23 cellular contexts compared by ENCODE assay signal in the genomic region with DNA sequence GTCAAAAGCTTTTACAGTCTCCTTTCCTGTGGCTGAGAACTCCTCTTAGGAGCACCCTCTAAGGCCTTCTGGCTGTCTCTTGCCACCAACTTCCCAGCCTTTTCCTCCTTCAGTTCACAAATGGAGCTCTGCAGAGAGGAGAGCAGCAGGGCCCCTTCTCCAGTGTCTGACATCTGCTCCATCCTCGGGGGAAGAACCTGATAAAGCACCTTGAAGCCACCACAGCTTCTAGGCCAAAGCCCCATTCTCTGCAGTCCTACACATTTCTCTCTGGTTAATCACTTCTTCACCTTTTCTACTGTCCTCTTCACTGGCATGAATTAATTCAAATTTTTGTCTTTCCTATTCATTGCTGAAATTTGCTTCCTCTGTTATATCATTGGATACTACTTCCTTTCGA.
"Had no signal": no experiment of that assay in that cellular context is flagged by ENCODE, and none has a peak within 500 bp of the region (broad histone marks: within the 10 kb centered on the region; RNA-seq: fewer than 3 reads in every experiment).

No MANE protein-coding gene starts in this region.

- H3K4me3 Mint-ChIP-seq: natural killer cell; neural crest cell; stimulated activated naive B cell treated with anti-CD40 and anti-IgM and Interleukin-4, amounts not matched to agents 10 μg/mL and 1 μg/mL and 100 μg/mL, for 72 hours; stimulated activated naive CD8-positive, alpha-beta T cell treated with anti-CD3 and anti-CD28 coated beads, Interleukin-15, amount 100 ng/mL, for 72 hours had no signal

- H3K4me3 ChIP-seq: esophagus muscularis mucosa, gastrocnemius medialis, heart right ventricle, mucosa of descending colon, ovary, right atrium auricular region, sigmoid colon, skin epidermis, testis, tibial nerve, upper lobe of right lung, vagina had no signal

- H3K9me3 ChIP-seq: esophagus muscularis mucosa, gastrocnemius medialis, heart right ventricle, mucosa of descending colon, ovary, right atrium auricular region, sigmoid colon, testis, tibial nerve, upper lobe of right lung, vagina had no signal

- ATAC-seq: gastrocnemius medialis; heart right ventricle; mucosa of descending colon; natural killer cell; stimulated activated naive B cell treated with anti-CD40 and anti-IgM and Interleukin-4, amounts not matched to agents 10 μg/mL and 1 μg/mL and 100 μg/mL, for 72 hours; stimulated activated naive CD8-positive, alpha-beta T cell treated with anti-CD3 and anti-CD28 coated beads, Interleukin-15, amount 100 ng/mL, for 72 hours; upper lobe of right lung had no signal

- DNase-seq: effector memory CD4-positive, alpha-beta T cell; gastrocnemius medialis; heart right ventricle; hypothalamus; kidney glomerular epithelial cell; mucosa of descending colon; natural killer cell; nucleus accumbens; ovary; sigmoid colon; stimulated activated CD4-positive, alpha-beta T cell treated with anti-CD3 and anti-CD28 coated beads, Interleukin-2, amount 100 ng/mL, for 24 hours; stimulated activated CD4-positive, alpha-beta T cell treated with anti-CD3 and anti-CD28 coated beads, Interleukin-4, amount 100 ng/mL, for 4 hours; stimulated activated naive B cell treated with anti-CD40 and anti-IgM and Interleukin-4, amounts not matched to agents 10 μg/mL and 1 μg/mL and 100 μg/mL, for 72 hours; stimulated activated naive CD8-positive, alpha-beta T cell treated with anti-CD3 and anti-CD28 coated beads, Interleukin-15, amount 100 ng/mL, for 72 hours; testis; upper lobe of right lung had no signal

- H3K27ac Mint-ChIP-seq: natural killer cell; stimulated activated naive B cell treated with anti-CD40 and anti-IgM and Interleukin-4, amounts not matched to agents 10 μg/mL and 1 μg/mL and 100 μg/mL, for 72 hours; stimulated activated naive CD8-positive, alpha-beta T cell treated with anti-CD3 and anti-CD28 coated beads, Interleukin-15, amount 100 ng/mL, for 72 hours had no signal

- H3K27ac ChIP-seq: epithelial cell of prostate, esophagus muscularis mucosa, gastrocnemius medialis, heart right ventricle, ovary, right atrium auricular region, sigmoid colon, skin epidermis, testis, tibial nerve, upper lobe of right lung, vagina had no signal

- H3K4me1 ChIP-seq: esophagus muscularis mucosa, gastrocnemius medialis, heart right ventricle, right atrium auricular region, sigmoid colon, testis, tibial nerve, upper lobe of right lung, vagina had no signal

- H3K36me3 Mint-ChIP-seq: natural killer cell; stimulated activated naive B cell treated with anti-CD40 and anti-IgM and Interleukin-4, amounts not matched to agents 10 μg/mL and 1 μg/mL and 100 μg/mL, for 72 hours had no signal

- H3K27me3 ChIP-seq: esophagus muscularis mucosa, ovary, right atrium auricular region, testis, tibial nerve, upper lobe of right lung, vagina had no signal

- H3K4me1 Mint-ChIP-seq: natural killer cell; stimulated activated naive B cell treated with anti-CD40 and anti-IgM and Interleukin-4, amounts not matched to agents 10 μg/mL and 1 μg/mL and 100 μg/mL, for 72 hours; stimulated activated naive CD8-positive, alpha-beta T cell treated with anti-CD3 and anti-CD28 coated beads, Interleukin-15, amount 100 ng/mL, for 72 hours had no signal

- H3K36me3 ChIP-seq: esophagus muscularis mucosa, gastrocnemius medialis, heart right ventricle, ovary, right atrium auricular region, sigmoid colon, tibial nerve, upper lobe of right lung, vagina had no signal

- H3K9me3 Mint-ChIP-seq: natural killer cell, neural crest cell had no signal
